ENCODE assay signal across 8 cellular contexts in genomic region chr12:66235626-66236281, GRCh38. TPM values are rescaled to one million over a fixed set of nuclear protein-coding genes. Genes with fewer than 3 reads are reported as not detected.
DNase-seq lines count a peak whose midpoint lies in the region; ATAC-seq and TF ChIP-seq lines count a peak whose summit lies in the region.

No MANE protein-coding gene starts in this region.

- H3K9me3 Mint-ChIP-seq in CD14-positive monocyte: no peaks in the 10 kb centered on the region

- 0 out of 2 replicates have a peak, but pooled peaks cover 2% of the 10 kb centered on the region for H3K4me1 ChIP-seq in IMR-90 (ENCODE audit: control insufficient read depth, insufficient read depth, low read length)
- H3K4me1 ChIP-seq in mammary epithelial cell (ENCODE audit: insufficient read depth, low read length): no peaks in the 10 kb centered on the region
- H3K4me1 ChIP-seq in muscle layer of colon (ENCODE audit: insufficient read depth, low read length): no peaks in the 10 kb centered on the region

- no peak overlapping the region for H2AK5ac ChIP-seq in IMR-90 (ENCODE audit: low read depth, low read length)

- no peak overlapping the region for H2AK9ac ChIP-seq in IMR-90 (replicated peaks; ENCODE audit: low read depth, low read length, poor library complexity)

- H3K56ac ChIP-seq in IMR-90 (ENCODE audit: extremely low read depth, insufficient read depth, low read length): no peak overlapping the region

- TF ChIP-seq RAD21 in IMR-90 (IDR thresholded peaks at IDR 0.05; ENCODE audit: low read length): no peak

- H3K14ac ChIP-seq in IMR-90 (replicated peaks; ENCODE audit: low read depth, low read length): no peak overlapping the region

- no peak overlapping the region for H3K18ac ChIP-seq in IMR-90 (ENCODE audit: low read depth, low read length)

- BruUV-seq in IMR-90 (replicated peaks; lab: Mats Ljungman, UMichigan): no TSS peak
- no TSS peak for BruUV-seq in mammary epithelial cell (replicated peaks; lab: Mats Ljungman, UMichigan)

- H3K27ac Mint-ChIP-seq in CD14-positive monocyte: peak overlapping the region; percentile 88 to 96 (median 92)

- H3K9me3 ChIP-seq in IMR-90 (ENCODE audit: control insufficient read depth, insufficient read depth, low read length) (no peaks in the 10 kb centered on the region), mammary epithelial cell (replicated peaks; ENCODE audit: insufficient read depth, low read length) (no peaks in the 10 kb centered on the region), muscle layer of colon (ENCODE audit: low read length) (no peaks in the 10 kb centered on the region)

- POLR2A ChIA-PET in IMR-90 (lab: Charles Lee; ENCODE audit: unreplicated experiment): interaction anchor here (0.7 kb wide), 1 partner anchor 507 kb away, joined by 3 read pairs; no protein-coding TSS in a partner anchor

- TF ChIP-seq CTCF in CD14-positive monocyte (IDR thresholded peaks at IDR 0.05): peak; percentile 59
- no peak for TF ChIP-seq CTCF in IMR-90 (conservative IDR thresholded peaks at IDR 0.05; ENCODE audit: low read depth, low read length)
- peak; percentile 14 to 36 for TF ChIP-seq CTCF in mammary epithelial cell (conservative IDR thresholded peaks at IDR 0.05 in 1 of 2, IDR thresholded peaks at IDR 0.05 in 1 of 2; ENCODE audit: extremely low read depth in 1 of 2, insufficient read depth in 1 of 2, low read depth in 1 of 2, low read length in 2 of 2)

- intact Hi-C loops in CD14-positive monocyte (cut with micrococcal nuclease) (loop anchor here (5.0 to 10.0 kb wide), 2 partner anchors 43 to 91 kb away; no protein-coding TSS in a partner anchor), IMR-90 (cut with micrococcal nuclease) (no loop called here), mammary epithelial cell (cut with micrococcal nuclease) (loop anchor here (5.0 kb wide), 1 partner anchor 68 kb away; the partner anchor contains the start of gene TMBIM4)

- dilution Hi-C loops in IMR-90 (cut with HindIII; ENCODE audit: low sequenced_read_pairs, unreplicated experiment) (no loop called here), mammary epithelial cell (cut with HindIII; ENCODE audit: low sequenced_read_pairs) (no loop called here)

- peak overlapping the region; percentile 38; the same call in 1 of the 2 replicates for H3K23ac ChIP-seq in IMR-90 (ENCODE audit: low read depth, low read length)

- H3K9me1 ChIP-seq in IMR-90 (ENCODE audit: insufficient read depth, low read length): no peaks in the 10 kb centered on the region; the same call in 1 of the 2 replicates

- H3K4me3 ChIP-seq in IMR-90 (ENCODE audit: insufficient read depth, low read depth, low read length): peak overlapping the region; percentile 58
- peak overlapping the region; percentile 40 to 64 (median 61) for H3K4me3 ChIP-seq in mammary epithelial cell (replicated peaks in 1 of 3; ENCODE audit: insufficient read depth in 1 of 3, low read depth in 2 of 3, low read length in 3 of 3)
- H3K4me3 ChIP-seq in muscle layer of colon (ENCODE audit: low read depth in 1 of 2, low read length in 2 of 2): peak overlapping the region; percentile 23 to 47

- peaks cover 63% of the 10 kb centered on the region for H3K4me1 Mint-ChIP-seq in CD14-positive monocyte

- H2BK5ac ChIP-seq in IMR-90 (ENCODE audit: low read depth, low read length, poor library complexity, severe bottlenecking): no peak overlapping the region

- no peak overlapping the region for H3K4ac ChIP-seq in IMR-90 (ENCODE audit: low read depth, low read length)

- H3K27ac ChIP-seq in IMR-90 (ENCODE audit: insufficient read depth, low read length): peak overlapping the region; percentile 33; the same call in 1 of the 2 replicates
- no peak overlapping the region for H3K27ac ChIP-seq in mammary epithelial cell (ENCODE audit: insufficient read depth, low read depth, low read length)
- H3K27ac ChIP-seq in muscle layer of colon (ENCODE audit: low read depth, low read length): no peak overlapping the region

- peaks cover 3% of the 10 kb centered on the region for H3K27me3 ChIP-seq in IMR-90 (ENCODE audit: control insufficient read depth, insufficient read depth, low read length)
- peaks cover 5% of the 10 kb centered on the region for H3K27me3 ChIP-seq in mammary epithelial cell (ENCODE audit: insufficient read depth, low read length)
- no peaks in the 10 kb centered on the region for H3K27me3 ChIP-seq in muscle layer of colon (ENCODE audit: control insufficient read depth in 1 of 2, insufficient read depth in 2 of 2, low read length in 2 of 2)

- no peak overlapping the region for H2BK20ac ChIP-seq in IMR-90 (ENCODE audit: low read depth, low read length)

- no peak overlapping the region for H2BK120ac ChIP-seq in IMR-90 (ENCODE audit: low read depth, low read length)

- H2AFZ ChIP-seq in IMR-90 (replicated peaks; ENCODE audit: low read length, poor library complexity) (peak overlapping the region; percentile 83), mammary epithelial cell (ENCODE audit: low read depth, low read length) (no peak overlapping the region)

- H4K91ac ChIP-seq in IMR-90 (ENCODE audit: insufficient read depth, low read depth, low read length): no peak overlapping the region

- H4K8ac ChIP-seq in IMR-90 (ENCODE audit: low read depth in 2 of 2, low read length in 2 of 2): no peak overlapping the region

- in situ Hi-C loops in IMR-90 (cut with MboI; ENCODE audit: low sequenced_read_pairs): no loop called here
- in situ Hi-C loops in mammary epithelial cell (cut with MboI; ENCODE audit: low sequenced_read_pairs in 2 of 2): no loop called here

- no peak for DNase-seq in CD14-positive monocyte (ENCODE audit: low spot score)
- peak; percentile 4 for DNase-seq in IMR-90
- DNase-seq in mammary epithelial cell: no peak
- DNase-seq in stimulated activated CD4-positive, alpha-beta T cell treated with anti-CD3 and anti-CD28 coated beads, Interleukin-12 subunit alpha, Interleukin-12 subunit beta, amount 100 ng/mL, for 4 hours: no peak
- no peak for DNase-seq in globus pallidus (ENCODE audit: low spot score)
- DNase-seq in GM19238 (ENCODE audit: insufficient read length, low spot score): no peak
- no peak for DNase-seq in hippocampal formation (lab: John Stamatoyannopoulos, UW)

- no peak for ATAC-seq in IMR-90 (ENCODE audit: low read depth)

- H3K4me3 Mint-ChIP-seq in CD14-positive monocyte: peak overlapping the region; percentile 72 to 84

- H3K36me3 ChIP-seq in IMR-90 (ENCODE audit: control insufficient read depth, insufficient read depth, low read length): no peaks in the 10 kb centered on the region
- H3K36me3 ChIP-seq in mammary epithelial cell (ENCODE audit: insufficient read depth, low read length): no peaks in the 10 kb centered on the region
- H3K36me3 ChIP-seq in muscle layer of colon (ENCODE audit: insufficient read depth, low read length): no peaks in the 10 kb centered on the region

- H4K5ac ChIP-seq in IMR-90 (ENCODE audit: low read depth, low read length): no peak overlapping the region

- CTCF ChIA-PET in IMR-90 (lab: Yijun Ruan, JAX): interaction anchor here (0.6 to 1.1 kb wide), 3 partner anchors 13 to 342 kb away, joined by 3 to 4 read pairs (median 3); no protein-coding TSS in a partner anchor
- CTCF ChIA-PET in mammary epithelial cell (lab: Charles Lee; ENCODE audit: low non-redundant PET): no interaction called here

- TF ChIP-seq POLR2A in IMR-90 (IDR thresholded peaks at IDR 0.05; ENCODE audit: low read depth, low read length): no peak

- no peaks in the 10 kb centered on the region for H3K79me1 ChIP-seq in IMR-90 (ENCODE audit: low read depth in 1 of 2, low read length in 2 of 2)

- no peaks in the 10 kb centered on the region for H3K79me2 ChIP-seq in mammary epithelial cell (ENCODE audit: insufficient read depth, low read length)

- no peak overlapping the region for H2BK15ac ChIP-seq in IMR-90 (ENCODE audit: low read depth, low read length)

- no CpG with 5 or more reads among the region's 5 CpGs for WGBS in IMR-90 (ENCODE audit: extremely low coverage in 2 of 2, insufficient read length in 1 of 2), 2 experiments
- WGBS in mammary epithelial cell (ENCODE audit: low coverage, missing lambda C conversion rate): 1% methylated on average over 5 of the region's 5 CpGs

- H3K27me3 Mint-ChIP-seq in CD14-positive monocyte (ENCODE audit: low read depth in 3 of 3): peaks cover 0 to 2% (median 0%) of the 10 kb centered on the region in 3 donors

- peaks cover 31 to 57% of the 10 kb centered on the region in 2 donors for H3K36me3 Mint-ChIP-seq in CD14-positive monocyte

- peak overlapping the region; percentile 50 for H3K4me2 ChIP-seq in IMR-90 (ENCODE audit: low read depth, low read length)
- H3K4me2 ChIP-seq in mammary epithelial cell (ENCODE audit: insufficient read depth, low read depth, low read length): peak overlapping the region; percentile 92

- H3K9ac ChIP-seq in IMR-90 (ENCODE audit: low read depth, low read length) (peak overlapping the region; percentile 28; the same call in 1 of the 2 replicates), mammary epithelial cell (ENCODE audit: insufficient read depth, low read length) (peak overlapping the region; percentile 23), muscle layer of colon (ENCODE audit: low read length) (no peak overlapping the region)

- H4K20me1 ChIP-seq in IMR-90 (ENCODE audit: insufficient read depth, low read length) (no peaks in the 10 kb centered on the region), mammary epithelial cell (ENCODE audit: insufficient read depth, low read length) (no peaks in the 10 kb centered on the region)

TF ChIP-seq in IMR-90, 13 proteins besides CTCF, POLR2A, EP300 and RAD21 (continues in another document):
- TF ChIP-seq SMC3 (IDR thresholded peaks at IDR 0.05; ENCODE audit: low read depth, low read length) (no peak), CEBPB (IDR thresholded peaks at IDR 0.05; ENCODE audit: low read depth, low read length) (no peak), ELK1 (IDR thresholded peaks at IDR 0.05; ENCODE audit: borderline replicate concordance, low read depth, low read length) (no peak), RCOR1 (IDR thresholded peaks at IDR 0.05; ENCODE audit: insufficient replicate concordance, low read length) (no peak), MAFK (IDR thresholded peaks at IDR 0.05; ENCODE audit: low read depth, low read length) (no peak)

RNA-seq across cellular contexts. Expression of gene IRAK3, which starts 46.7 kb away (rescaled TPM):
- 10 to 100 TPM; 56.9 to 59.7 TPM for polyA plus RNA-seq in CD14-positive monocyte
- total RNA-seq in IMR-90 (2012; rRNA removed): 0.72 and 1.1 TPM in 2 replicates
- polyA plus RNA-seq in IMR-90 (2012; rRNA removed): 0.34 and 0.53 TPM in 2 replicates
- 0.05 and 0.07 TPM in 2 replicates for polyA plus RNA-seq in IMR-90 (2012; cell fraction: cytosol; rRNA removed)
- 0.13 and 1.0 TPM in 2 replicates for polyA plus RNA-seq in IMR-90 (2012; cell fraction: nucleus; rRNA removed; ENCODE audit: low replicate concordance)
- total RNA-seq in mammary epithelial cell: under 1 TPM; 0.42 to 0.50 TPM
- polyA plus RNA-seq in mammary epithelial cell: 0.10 TPM
- polyA minus RNA-seq in mammary epithelial cell: not detected

Comparison
In these comparisons a context has a peak if more than half of its experiments do, and no peak if none do; other contexts are left out.
1. RNA of gene IRAK3, which starts 46.7 kb away (polyA plus RNA-seq): 56.9 to 59.7 TPM in CD14-positive monocyte; 0.05 to 1.0 TPM in IMR-90 and 0.10 TPM in mammary epithelial cell (single experiment); every median in the first group is over 10 times any median in the second.
2. Peak in every context shown above with its lines, with median percentiles within 50 percentile points of each other: H3K4me3 ChIP-seq.